8 cellular contexts compared by ENCODE assay signal in the genomic region with DNA sequence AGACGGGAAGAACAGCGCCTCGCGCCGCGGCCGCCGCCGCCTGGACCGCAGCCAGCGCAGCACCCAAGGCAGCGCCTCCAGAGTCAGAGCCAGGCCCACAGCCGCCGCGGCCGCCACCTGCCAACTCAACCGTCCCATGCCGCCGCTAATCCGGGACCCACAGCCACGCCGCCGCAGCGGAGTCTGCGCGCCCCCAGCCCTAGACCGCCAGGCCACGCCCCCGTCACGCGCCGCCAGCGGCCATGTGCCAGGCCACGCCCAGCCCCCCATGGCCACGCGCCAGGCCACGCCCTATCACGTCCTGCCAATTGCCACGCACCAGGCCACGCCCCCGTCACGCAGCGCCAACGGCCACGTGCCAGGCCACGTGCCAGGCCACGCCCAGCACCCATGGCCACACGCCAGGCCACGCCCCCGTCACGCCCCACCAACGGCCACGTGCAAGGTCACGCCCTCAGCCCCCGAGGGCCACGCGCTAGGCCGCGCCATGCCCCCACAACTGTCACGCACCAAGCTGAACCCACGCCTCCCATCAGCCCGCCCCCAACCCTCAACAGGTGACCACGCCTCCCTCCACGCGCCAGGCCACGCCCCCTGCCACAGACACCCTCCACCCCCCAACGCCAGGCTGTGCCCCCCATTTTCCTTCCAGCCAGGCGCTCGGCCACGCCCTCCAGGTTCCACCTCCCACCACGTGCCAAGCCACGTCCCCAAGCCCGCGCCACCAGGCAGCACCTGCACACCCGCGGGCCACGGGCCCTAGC. TPM values are rescaled to one million over a fixed set of nuclear protein-coding genes. Genes with fewer than 3 reads are reported as not detected.
DNase-seq lines count a peak whose midpoint lies in the region; ATAC-seq and TF ChIP-seq lines count a peak whose summit lies in the region.

A gene with protein sequence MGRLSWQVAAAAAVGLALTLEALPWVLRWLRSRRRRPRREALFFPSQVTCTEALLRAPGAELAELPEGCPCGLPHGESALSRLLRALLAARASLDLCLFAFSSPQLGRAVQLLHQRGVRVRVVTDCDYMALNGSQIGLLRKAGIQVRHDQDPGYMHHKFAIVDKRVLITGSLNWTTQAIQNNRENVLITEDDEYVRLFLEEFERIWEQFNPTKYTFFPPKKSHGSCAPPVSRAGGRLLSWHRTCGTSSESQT (minus strand): TSS at position 185 of the 764 bp plus-strand sequence. CDS start 47 bp downstream, at position 138.

- in situ Hi-C loops in KBM-7 (cut with MboI; ENCODE audit: low pct_unique_long_range_greater_than_20kb, low sequenced_read_pairs): loop anchor here (5.0 kb wide), 1 partner anchor 59 kb away; no protein-coding TSS in a partner anchor

- intact Hi-C loops in activated T-helper 1 cell treated with anti-CD3 and anti-CD28 coated beads, Interleukin-12 subunit alpha, Interleukin-12 subunit beta, Interleukin-2, Interleukin-4 antibody, amounts not matched to agents 30 ng/mL and 10 ng/mL and 1 ng/mL, durations not matched to agents 14 hours and 24 hours and 36 hours (cut with micrococcal nuclease): loop anchor here (1.0 kb wide), 3 partner anchors 21 to 165 kb away; a partner anchor contains a TSS
- intact Hi-C loops in vagina (cut with DNase I): loop anchor here (10.0 kb wide), 1 partner anchor 62 kb away; no protein-coding TSS in a partner anchor

- peak within 1 kb of the TSS; percentile 93 for H3K27ac Mint-ChIP-seq in activated T-helper 1 cell treated with anti-CD3 and anti-CD28 coated beads, Interleukin-12 subunit alpha, Interleukin-12 subunit beta, Interleukin-2, Interleukin-4 antibody, amounts not matched to agents 30 ng/mL and 10 ng/mL and 1 ng/mL, durations not matched to agents 14 hours and 24 hours and 36 hours

- CTCF ChIA-PET in RWPE1 (lab: Yijun Ruan, JAX): interaction anchor here (0.7 kb wide), 1 partner anchor 64 kb away, joined by 3 read pairs; no protein-coding TSS in a partner anchor

- H3K36me3 ChIP-seq in vagina: no peaks in the 10 kb centered on the region

- peak within 1 kb of the TSS; percentile 87 for H3K4me3 Mint-ChIP-seq in activated T-helper 1 cell treated with anti-CD3 and anti-CD28 coated beads, Interleukin-12 subunit alpha, Interleukin-12 subunit beta, Interleukin-2, Interleukin-4 antibody, amounts not matched to agents 30 ng/mL and 10 ng/mL and 1 ng/mL, durations not matched to agents 14 hours and 24 hours and 36 hours

- DNase-seq in CD1c-positive myeloid dendritic cell (ENCODE audit: extremely low spot score) (peak; percentile 80), KBM-7 (peak; percentile 98), RWPE1 (ENCODE audit: low spot score) (peak; percentile 79), fibroblast of the aortic adventitia (ENCODE audit: low read depth) (peak; percentile 73), putamen (ENCODE audit: low spot score) (peak; percentile 52), vagina (ENCODE audit: extremely low spot score in 2 of 2) (no peak)
- DNase-seq in activated T-helper 1 cell treated with anti-CD3 and anti-CD28 coated beads, Interleukin-12 subunit alpha, Interleukin-12 subunit beta, Interleukin-2, Interleukin-4 antibody, amounts not matched to agents 30 ng/mL and 10 ng/mL and 1 ng/mL, durations not matched to agents 14 hours and 24 hours and 36 hours (ENCODE audit: low spot score): peak; percentile 80

- no peak for TF ChIP-seq CTCF in RWPE1 (conservative IDR thresholded peaks at IDR 0.05; ENCODE audit: low read depth)
- TF ChIP-seq CTCF in fibroblast of the aortic adventitia (IDR thresholded peaks at IDR 0.05; ENCODE audit: insufficient read depth, low read length): no peak
- TF ChIP-seq CTCF in vagina (IDR thresholded peaks at IDR 0.05): no peak

- H3K4me1 Mint-ChIP-seq in activated T-helper 1 cell treated with anti-CD3 and anti-CD28 coated beads, Interleukin-12 subunit alpha, Interleukin-12 subunit beta, Interleukin-2, Interleukin-4 antibody, amounts not matched to agents 30 ng/mL and 10 ng/mL and 1 ng/mL, durations not matched to agents 14 hours and 24 hours and 36 hours (ENCODE audit: low read depth): no peaks in the 10 kb centered on the region

- H3K27me3 Mint-ChIP-seq in activated T-helper 1 cell treated with anti-CD3 and anti-CD28 coated beads, Interleukin-12 subunit alpha, Interleukin-12 subunit beta, Interleukin-2, Interleukin-4 antibody, amounts not matched to agents 30 ng/mL and 10 ng/mL and 1 ng/mL, durations not matched to agents 14 hours and 24 hours and 36 hours (ENCODE audit: insufficient read depth): no peaks in the 10 kb centered on the region

- no peaks in the 10 kb centered on the region for H3K27me3 ChIP-seq in vagina

- POLR2A ChIA-PET in RWPE1 (lab: Yijun Ruan, JAX; ENCODE audit: low non-redundant PET): no interaction called here

- H3K4me3 ChIP-seq in fibroblast of the aortic adventitia (ENCODE audit: low read depth, low read length) (peak within 1 kb of the TSS; percentile 80), vagina (peak within 1 kb of the TSS; percentile 56 to 60)

- H3K4me1 ChIP-seq in vagina: peaks cover 44% of the 10 kb centered on the region

- peak; percentile 51 for ATAC-seq in GM19452 (IDR thresholded peaks at IDR 0.05; ENCODE audit: unreplicated experiment)

- peak within 1 kb of the TSS; percentile 87 for H3K27ac ChIP-seq in RWPE1
- H3K27ac ChIP-seq in vagina: peak within 1 kb of the TSS; percentile 94

- peaks cover 21% of the 10 kb centered on the region for H3K36me3 Mint-ChIP-seq in activated T-helper 1 cell treated with anti-CD3 and anti-CD28 coated beads, Interleukin-12 subunit alpha, Interleukin-12 subunit beta, Interleukin-2, Interleukin-4 antibody, amounts not matched to agents 30 ng/mL and 10 ng/mL and 1 ng/mL, durations not matched to agents 14 hours and 24 hours and 36 hours (ENCODE audit: low read depth)

- no peaks in the 10 kb centered on the region for H3K9me3 ChIP-seq in vagina

- no peak for TF ChIP-seq POLR2A in vagina (IDR thresholded peaks at IDR 0.05)

- no peaks in the 10 kb centered on the region for H3K9me3 Mint-ChIP-seq in activated T-helper 1 cell treated with anti-CD3 and anti-CD28 coated beads, Interleukin-12 subunit alpha, Interleukin-12 subunit beta, Interleukin-2, Interleukin-4 antibody, amounts not matched to agents 30 ng/mL and 10 ng/mL and 1 ng/mL, durations not matched to agents 14 hours and 24 hours and 36 hours

RNA-seq across cellular contexts. Expression of the gene that starts here (rescaled TPM):
- total RNA-seq in activated T-helper 1 cell treated with anti-CD3 and anti-CD28 coated beads, Interleukin-12 subunit alpha, Interleukin-12 subunit beta, Interleukin-2, Interleukin-4 antibody, amounts not matched to agents 30 ng/mL and 10 ng/mL and 1 ng/mL, durations not matched to agents 14 hours and 24 hours and 36 hours: 18.5 and 20.5 TPM in 2 replicates
- 3.1 and 4.3 TPM in 2 replicates for total RNA-seq in fibroblast of the aortic adventitia (ENCODE audit: low replicate concordance)
- total RNA-seq in vagina: 0.74 TPM

Comparison
In these comparisons a context has a peak if more than half of its experiments do, and no peak if none do; other contexts are left out.
1. DNase-seq: peak in CD1c-positive myeloid dendritic cell (single experiment), KBM-7 (single experiment), RWPE1 (single experiment), activated T-helper 1 cell treated with anti-CD3 and anti-CD28 coated beads, Interleukin-12 subunit alpha, Interleukin-12 subunit beta, Interleukin-2, Interleukin-4 antibody, amounts not matched to agents 30 ng/mL and 10 ng/mL and 1 ng/mL, durations not matched to agents 14 hours and 24 hours and 36 hours (single experiment), fibroblast of the aortic adventitia (single experiment) and putamen (single experiment); none in vagina (0 of 2).